17 cellular contexts compared by ENCODE assay signal in the genomic region with DNA sequence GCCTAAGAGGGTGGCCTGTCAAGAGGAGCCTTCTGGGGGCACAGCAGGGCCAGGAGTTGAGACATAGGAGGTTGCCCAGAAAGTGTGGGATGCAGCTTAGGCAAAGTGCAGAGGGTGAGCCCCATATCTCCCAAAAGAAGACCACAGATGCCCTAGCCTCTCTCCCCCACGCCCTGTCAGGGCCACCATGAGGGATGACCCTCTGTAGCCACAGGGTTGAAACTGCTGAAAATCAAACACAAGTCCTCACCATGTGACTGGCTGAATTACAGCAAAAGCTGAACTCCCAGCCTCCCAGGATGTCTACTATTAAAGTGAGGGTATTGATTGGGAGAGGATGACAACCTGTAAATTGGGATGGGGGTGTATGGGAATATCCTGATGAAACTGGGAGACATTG. TPM values are rescaled to one million over a fixed set of nuclear protein-coding genes. Genes with fewer than 3 reads are reported as not detected.
DNase-seq lines count a peak whose midpoint lies in the region; ATAC-seq and TF ChIP-seq lines count a peak whose summit lies in the region.
"Had no signal": no experiment of that assay in that cellular context is flagged by ENCODE, and none has a peak within 500 bp of the region (broad histone marks: within the 10 kb centered on the region; RNA-seq: fewer than 3 reads in every experiment).

No MANE protein-coding gene starts in this region.

- H3K27me3 Mint-ChIP-seq in GM23338 (ENCODE audit: insufficient read depth, low read depth, poor library complexity) (peaks cover 16% of the 10 kb centered on the region), chondrocyte (ENCODE audit: low read depth) (peaks cover 5% of the 10 kb centered on the region), neural progenitor cell (ENCODE audit: insufficient read depth, low read depth) (peaks cover 9% of the 10 kb centered on the region)

- H3K27me3 ChIP-seq in BLaER1 treated with 17β-estradiol and CSF1 and Interleukin-3, amounts not matched to agents 10 nM and 100 nM, result 0 out of 22 replicates have a peak, but pooled peaks cover 0 to 5% (median 0%) of the 10 kb centered on the region in 11 experiments
- H3K27me3 ChIP-seq in GM23338 (ENCODE audit: insufficient read depth), result peaks cover 20% of the 10 kb centered on the region
- H3K27me3 ChIP-seq in neural progenitor cell, result peaks cover 4% of the 10 kb centered on the region
- H3K27me3 ChIP-seq: BLaER1 had no signal

- H4K20me1 ChIP-seq in BLaER1 treated with 17β-estradiol and CSF1 and Interleukin-3, amounts not matched to agents 10 nM and 100 nM, result no peaks in the 10 kb centered on the region
- H4K20me1 ChIP-seq in GM23338 (replicated peaks; ENCODE audit: insufficient read depth) (no peaks in the 10 kb centered on the region), neural progenitor cell (ENCODE audit: low read depth) (no peaks in the 10 kb centered on the region)
- H4K20me1 ChIP-seq: BLaER1 had no signal

- H2AFZ ChIP-seq in GM23338 (no peak overlapping the region), neural progenitor cell (replicated peaks) (no peak overlapping the region)

- ATAC-seq in GM23338 (no peak), HG03196 (IDR thresholded peaks at IDR 0.05; ENCODE audit: unreplicated experiment) (no peak)

- H3K27ac Mint-ChIP-seq in GM23338, result no peak overlapping the region
- no peak overlapping the region for H3K27ac Mint-ChIP-seq in chondrocyte (ENCODE audit: unreplicated experiment)
- no peak overlapping the region for H3K27ac Mint-ChIP-seq in neural progenitor cell

- H3K4me3 ChIP-seq in BLaER1 treated with 17β-estradiol and CSF1 and Interleukin-3, amounts not matched to agents 10 nM and 100 nM, result no peak overlapping the region
- peak overlapping the region; percentile 79 for H3K4me3 ChIP-seq in GM23338
- no peak overlapping the region for H3K4me3 ChIP-seq in neural progenitor cell
- H3K4me3 ChIP-seq: BLaER1, SK-N-MC had no signal

- H3K9me3 Mint-ChIP-seq in GM23338, result no peaks in the 10 kb centered on the region
- H3K9me3 Mint-ChIP-seq in chondrocyte (ENCODE audit: low read depth), result no peaks in the 10 kb centered on the region
- no peaks in the 10 kb centered on the region for H3K9me3 Mint-ChIP-seq in neural progenitor cell

- no peak overlapping the region for H3K27ac ChIP-seq in BLaER1 treated with 17β-estradiol and CSF1 and Interleukin-3, amounts not matched to agents 10 nM and 100 nM
- H3K27ac ChIP-seq in GM23338 (ENCODE audit: low read depth) (no peak overlapping the region), neural progenitor cell (no peak overlapping the region)
- H3K27ac ChIP-seq: BLaER1, GM23248, SK-N-MC had no signal

- H3K4me3 Mint-ChIP-seq in GM23338 (no peak overlapping the region; the same call in 2 of the 3 replicates), chondrocyte (ENCODE audit: unreplicated experiment) (no peak overlapping the region), neural progenitor cell (peak overlapping the region; percentile 80)

- H3K4me1 ChIP-seq in BLaER1 treated with 17β-estradiol and CSF1 and Interleukin-3, amounts not matched to agents 10 nM and 100 nM, result peaks cover 35 to 46% (median 40%) of the 10 kb centered on the region in 10 experiments
- H3K4me1 ChIP-seq in GM23338 (ENCODE audit: insufficient read depth) (no peaks in the 10 kb centered on the region; the same call in 1 of the 2 replicates), neural progenitor cell (peaks cover 30% of the 10 kb centered on the region)

- H3K36me3 Mint-ChIP-seq in GM23338 (ENCODE audit: low read depth) (no peaks in the 10 kb centered on the region), chondrocyte (ENCODE audit: low read depth) (no peaks in the 10 kb centered on the region), neural progenitor cell (no peaks in the 10 kb centered on the region)

- DNase-seq in GM23338 (ENCODE audit: low spot score) (no peak), chondrocyte (ENCODE audit: low spot score) (peak; percentile 22), neural progenitor cell (ENCODE audit: low spot score) (no peak), NCI-H774 (lab: John Stamatoyannopoulos, UW) (no peak), ecto neural progenitor cell (ENCODE audit: low spot score) (no peak), NCI-H226 (no peak)
- DNase-seq: DMS 273 treated with DMSO at 0.1 percent for 48 hours, MM.1S, NCI-H2081 treated with DMSO at 0.1 percent for 48 hours, OCI-M1 had no signal

- H3K9me3 ChIP-seq in BLaER1 treated with 17β-estradiol and CSF1 and Interleukin-3, amounts not matched to agents 10 nM and 100 nM (replicated peaks in 1 of 11), result no peaks in the 10 kb centered on the region
- H3K9me3 ChIP-seq in neural progenitor cell (ENCODE audit: low read depth), result no peaks in the 10 kb centered on the region
- H3K9me3 ChIP-seq: BLaER1 had no signal

- no peaks in the 10 kb centered on the region for H3K36me3 ChIP-seq in BLaER1 treated with 17β-estradiol and CSF1 and Interleukin-3, amounts not matched to agents 10 nM and 100 nM
- H3K36me3 ChIP-seq in GM23338 (ENCODE audit: insufficient read depth), result no peaks in the 10 kb centered on the region
- no peaks in the 10 kb centered on the region for H3K36me3 ChIP-seq in neural progenitor cell
- H3K36me3 ChIP-seq: BLaER1 had no signal

- no peak for TF ChIP-seq CTCF in GM23338 (conservative IDR thresholded peaks at IDR 0.05; ENCODE audit: low read depth in 2 of 2)
- TF ChIP-seq CTCF in chondrocyte (IDR thresholded peaks at IDR 0.05), result no peak
- no peak for TF ChIP-seq CTCF in neural progenitor cell (IDR thresholded peaks at IDR 0.05)

- no peaks in the 10 kb centered on the region for H3K79me2 ChIP-seq in GM23338 (replicated peaks; ENCODE audit: insufficient read depth)
- no peaks in the 10 kb centered on the region for H3K79me2 ChIP-seq in neural progenitor cell (ENCODE audit: low read depth)

- H3F3A ChIP-seq in GM23338 (replicated peaks; ENCODE audit: low read depth), result no peaks in the 10 kb centered on the region
- peaks cover 8% of the 10 kb centered on the region for H3F3A ChIP-seq in neural progenitor cell (ENCODE audit: low read depth)

- H3K4me2 ChIP-seq in BLaER1 treated with 17β-estradiol and CSF1 and Interleukin-3, amounts not matched to agents 10 nM and 100 nM, result peak overlapping the region in 8 of 11 experiments; percentile 6 to 98 (median 86); a peak in 12 of 22 replicates
- H3K4me2 ChIP-seq in GM23338, result peak overlapping the region; percentile 95; the same call in 1 of the 2 replicates
- H3K4me2 ChIP-seq in neural progenitor cell, result peak overlapping the region; percentile 81

- H3K9ac ChIP-seq in BLaER1 treated with 17β-estradiol and CSF1 and Interleukin-3, amounts not matched to agents 10 nM and 100 nM, result no peak overlapping the region
- H3K9ac ChIP-seq in neural progenitor cell, result no peak overlapping the region
- H3K9ac ChIP-seq: BLaER1, GM23248 had no signal

- no peaks in the 10 kb centered on the region for H3K9me2 ChIP-seq in GM23338 (ENCODE audit: insufficient read depth)

- H3K4me1 Mint-ChIP-seq in GM23338 (peaks cover 13% of the 10 kb centered on the region), chondrocyte (ENCODE audit: low read depth) (peaks cover 8% of the 10 kb centered on the region), neural progenitor cell (peaks cover 13% of the 10 kb centered on the region)

TF ChIP-seq in GM23338, 12 proteins besides CTCF, POLR2A, EP300 and RAD21:
- TF ChIP-seq ZNF114 (CRISPR knock-in tag; IDR thresholded peaks at IDR 0.05) (no peak), EZH2phosphoT487 (IDR thresholded peaks at IDR 0.05; ENCODE audit: unreplicated experiment) (no peak), STAT1 (IDR thresholded peaks at IDR 0.05; ENCODE audit: unreplicated experiment) (no peak), POLR2AphosphoS5 (IDR thresholded peaks at IDR 0.05; ENCODE audit: low read depth) (no peak), JUNB (IDR thresholded peaks at IDR 0.05; ENCODE audit: unreplicated experiment) (no peak)
- TF ChIP-seq, protein P1, sequence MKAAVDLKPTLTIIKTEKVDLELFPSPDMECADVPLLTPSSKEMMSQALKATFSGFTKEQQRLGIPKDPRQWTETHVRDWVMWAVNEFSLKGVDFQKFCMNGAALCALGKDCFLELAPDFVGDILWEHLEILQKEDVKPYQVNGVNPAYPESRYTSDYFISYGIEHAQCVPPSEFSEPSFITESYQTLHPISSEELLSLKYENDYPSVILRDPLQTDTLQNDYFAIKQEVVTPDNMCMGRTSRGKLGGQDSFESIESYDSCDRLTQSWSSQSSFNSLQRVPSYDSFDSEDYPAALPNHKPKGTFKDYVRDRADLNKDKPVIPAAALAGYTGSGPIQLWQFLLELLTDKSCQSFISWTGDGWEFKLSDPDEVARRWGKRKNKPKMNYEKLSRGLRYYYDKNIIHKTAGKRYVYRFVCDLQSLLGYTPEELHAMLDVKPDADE (IDR thresholded peaks at IDR 0.05), result no peak

RNA-seq across cellular contexts. Expression of a gene that starts 37.4 kb away (rescaled TPM):
- 11.8 and 16.6 TPM in 2 replicates for total RNA-seq in GM23338 (2014; rRNA removed; shearing (Covaris generic))
- 4.6 and 6.9 TPM in 2 replicates for polyA plus RNA-seq in GM23338 (2016; fragmentation: Nextera tagmentation; extraction: Ambion mirVana)
- total RNA-seq in chondrocyte (6.3 to 12.3 TPM (median 10.6 TPM) in 3 replicates), neural progenitor cell (ENCODE audit: low replicate concordance) (22.8 and 44.8 TPM in 2 replicates)

RNA-seq across cellular contexts. Expression of a gene that starts 44.0 kb away (rescaled TPM):
- total RNA-seq in GM23338 (2014; rRNA removed; shearing (Covaris generic)), result 0.49 and 0.62 TPM in 2 replicates
- polyA plus RNA-seq in GM23338 (2016; fragmentation: Nextera tagmentation; extraction: Ambion mirVana), result 0.05 TPM in 1 of 2 replicates, not detected in the other
- total RNA-seq in chondrocyte (not detected in 3 replicates), neural progenitor cell (ENCODE audit: low replicate concordance) (not detected in 2 replicates)
- total RNA-seq: G401, GM23248, LHCN-M2 had no signal
- polyA plus RNA-seq: GM23248 had no signal
